Comparison of ENCODE assay signal across 13 cellular contexts in genomic region chr1:7223334-7224080, GRCh38.
DNase-seq lines count a peak whose midpoint lies in the region; ATAC-seq, FAIRE-seq and TF ChIP-seq lines count a peak whose summit lies in the region.
"Had no signal": no experiment of that assay in that cellular context is flagged by ENCODE, and none has a peak within 500 bp of the region (broad histone marks: within the 10 kb centered on the region; RNA-seq: fewer than 3 reads in every experiment).

No MANE protein-coding gene starts in this region.

- POLR2A ChIA-PET in HEK293 (lab: Yijun Ruan, JAX) = no interaction called here

- H3K36me3 ChIP-seq in HEK293 (ENCODE audit: control insufficient read depth in 2 of 2, insufficient read depth in 1 of 2, low read length in 2 of 2) = no peaks in the 10 kb centered on the region
- H3K36me3 ChIP-seq: neutrophil had no signal

- H3K9me3 ChIP-seq in HEK293 (ENCODE audit: control insufficient read depth, insufficient read depth, low read depth, low read length) = no peaks in the 10 kb centered on the region
- H3K9me3 ChIP-seq: neutrophil had no signal

- no peak overlapping the region for H3K27ac ChIP-seq in HEK293 (ENCODE audit: extremely low read depth, low read depth, low read length)
- H3K27ac ChIP-seq: neutrophil had no signal

- DNase-seq in AG10803 (ENCODE audit: low read depth) = peak; percentile 86
- peak; percentile 81 to 90 for DNase-seq in foreskin fibroblast
- no peak for DNase-seq in DMS114 treated with DMSO at 0.1 percent for 48 hours (lab: John Stamatoyannopoulos, UW; ENCODE audit: unreplicated experiment)
- no peak for DNase-seq in AML-193 (lab: John Stamatoyannopoulos, UW)
- DNase-seq in HTR-8/SVneo (ENCODE audit: insufficient read length, low spot score) = no peak
- DNase-seq: activated CD4-positive, CD25-positive, alpha-beta regulatory T cell; activated gamma-delta T cell; effector CD8-positive, alpha-beta T cell; stimulated activated CD4-positive, alpha-beta T cell treated with anti-CD3 and anti-CD28 coated beads, Interleukin-4, amount 100 ng/mL, for 4 hours had no signal

- CTCF ChIA-PET in HEK293 (lab: Yijun Ruan, JAX) = interaction anchor here (0.9 to 1.1 kb wide), 4 partner anchors 12 to 315 kb away, joined by 3 to 4 read pairs (median 3); no protein-coding TSS in a partner anchor

- TF ChIP-seq CTCF in AG10803 (conservative IDR thresholded peaks at IDR 0.05; ENCODE audit: low read length) = no peak
- no peak for TF ChIP-seq CTCF in HEK293 (tag by site-specific recombination; IDR thresholded peaks at IDR 0.05)
- TF ChIP-seq CTCF in foreskin fibroblast (IDR thresholded peaks at IDR 0.05; ENCODE audit: low read depth, low read length) = no peak

- peak; percentile 88 for ATAC-seq in SK-N-SH treated with all-trans-retinoic acid at 6 μM for 48 hours
- ATAC-seq in GM21723 (IDR thresholded peaks at IDR 0.05; ENCODE audit: unreplicated experiment) = no peak

- FAIRE-seq in HTR-8/SVneo (lab: Jason Lieb, UNC) = no peak

- H3K4me1 ChIP-seq in HEK293 (ENCODE audit: control insufficient read depth, insufficient read depth, low read length) = no peaks in the 10 kb centered on the region

- H3K4me3 ChIP-seq in AG10803 (ENCODE audit: low read length) (no peak overlapping the region), HEK293 (ENCODE audit: low read depth, low read length) (no peak overlapping the region), foreskin fibroblast (ENCODE audit: low read depth in 1 of 2, low read length in 2 of 2) (no peak overlapping the region)

TF ChIP-seq in HEK293, 187 proteins besides CTCF, POLR2A, EP300 and RAD21:
- no peak for TF ChIP-seq ZNF138 (tag by site-specific recombination; IDR thresholded peaks at IDR 0.05; ENCODE audit: borderline replicate concordance)
- TF ChIP-seq HIC1 (tag by site-specific recombination; IDR thresholded peaks at IDR 0.05) = no peak
- TF ChIP-seq ZNF629 (tag by site-specific recombination; IDR thresholded peaks at IDR 0.05) = 0 out of 2 replicates have a peak, but pooled peaks have one; percentile 12
- TF ChIP-seq ZNF274 (IDR thresholded peaks at IDR 0.05; ENCODE audit: low read length) = no peak
- TF ChIP-seq ZNF274 (tag by site-specific recombination; IDR thresholded peaks at IDR 0.05; ENCODE audit: borderline replicate concordance) = no peak
- no peak for TF ChIP-seq ZNF785 (tag by site-specific recombination; IDR thresholded peaks at IDR 0.05)
- no peak for TF ChIP-seq TRIM28 (IDR thresholded peaks at IDR 0.05; ENCODE audit: borderline replicate concordance, low read length)
- TF ChIP-seq ZFP3 (tag by site-specific recombination; IDR thresholded peaks at IDR 0.05; ENCODE audit: low read depth) = no peak
- peak; percentile 64; the same call in 1 of the 2 replicates for TF ChIP-seq SCRT2 (tag by site-specific recombination; IDR thresholded peaks at IDR 0.05)
- no peak for TF ChIP-seq SP3 (tag by site-specific recombination; IDR thresholded peaks at IDR 0.05)
- peak; percentile 59; the same call in 1 of the 2 replicates for TF ChIP-seq ZNF184 (tag by site-specific recombination; IDR thresholded peaks at IDR 0.05)
- 0 out of 2 replicates have a peak, but pooled peaks have one; percentile 47 for TF ChIP-seq ZEB2 (tag by site-specific recombination; IDR thresholded peaks at IDR 0.05)
- no peak for TF ChIP-seq FEZF1 (tag by site-specific recombination; IDR thresholded peaks at IDR 0.05)
- TF ChIP-seq, protein P1, sequence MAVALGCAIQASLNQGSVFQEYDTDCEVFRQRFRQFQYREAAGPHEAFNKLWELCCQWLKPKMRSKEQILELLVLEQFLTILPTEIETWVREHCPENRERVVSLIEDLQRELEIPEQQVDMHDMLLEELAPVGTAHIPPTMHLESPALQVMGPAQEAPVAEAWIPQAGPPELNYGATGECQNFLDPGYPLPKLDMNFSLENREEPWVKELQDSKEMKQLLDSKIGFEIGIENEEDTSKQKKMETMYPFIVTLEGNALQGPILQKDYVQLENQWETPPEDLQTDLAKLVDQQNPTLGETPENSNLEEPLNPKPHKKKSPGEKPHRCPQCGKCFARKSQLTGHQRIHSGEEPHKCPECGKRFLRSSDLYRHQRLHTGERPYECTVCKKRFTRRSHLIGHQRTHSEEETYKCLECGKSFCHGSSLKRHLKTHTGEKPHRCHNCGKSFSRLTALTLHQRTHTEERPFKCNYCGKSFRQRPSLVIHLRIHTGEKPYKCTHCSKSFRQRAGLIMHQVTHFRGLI (tag by site-specific recombination; IDR thresholded peaks at IDR 0.05) = no peak

TF ChIP-seq in SK-N-SH treated with all-trans-retinoic acid at 6 μM for 48 hours, 23 proteins besides CTCF, POLR2A, EP300 and RAD21:
- TF ChIP-seq, protein P2, sequence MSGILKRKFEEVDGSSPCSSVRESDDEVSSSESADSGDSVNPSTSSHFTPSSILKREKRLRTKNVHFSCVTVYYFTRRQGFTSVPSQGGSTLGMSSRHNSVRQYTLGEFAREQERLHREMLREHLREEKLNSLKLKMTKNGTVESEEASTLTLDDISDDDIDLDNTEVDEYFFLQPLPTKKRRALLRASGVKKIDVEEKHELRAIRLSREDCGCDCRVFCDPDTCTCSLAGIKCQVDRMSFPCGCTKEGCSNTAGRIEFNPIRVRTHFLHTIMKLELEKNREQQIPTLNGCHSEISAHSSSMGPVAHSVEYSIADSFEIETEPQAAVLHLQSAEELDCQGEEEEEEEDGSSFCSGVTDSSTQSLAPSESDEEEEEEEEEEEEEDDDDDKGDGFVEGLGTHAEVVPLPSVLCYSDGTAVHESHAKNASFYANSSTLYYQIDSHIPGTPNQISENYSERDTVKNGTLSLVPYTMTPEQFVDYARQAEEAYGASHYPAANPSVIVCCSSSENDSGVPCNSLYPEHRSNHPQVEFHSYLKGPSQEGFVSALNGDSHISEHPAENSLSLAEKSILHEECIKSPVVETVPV (CRISPR knock-in tag; IDR thresholded peaks at IDR 0.05) = no peak
- no peak for TF ChIP-seq BACH2 (CRISPR knock-in tag; IDR thresholded peaks at IDR 0.05; ENCODE audit: borderline replicate concordance)
- TF ChIP-seq ESRRG (CRISPR knock-in tag; IDR thresholded peaks at IDR 0.05) = no peak

Comparison
In these comparisons a context has a peak if more than half of its experiments do, and no peak if none do; other contexts are left out.
1. DNase-seq: peak in AG10803 (single experiment) and foreskin fibroblast (2 of 2); none in DMS114 treated with DMSO at 0.1 percent for 48 hours (single experiment), AML-193 (0 of 2) and HTR-8/SVneo (single experiment).